ENCODE assay signal across 1 cellular context in the genomic region with DNA sequence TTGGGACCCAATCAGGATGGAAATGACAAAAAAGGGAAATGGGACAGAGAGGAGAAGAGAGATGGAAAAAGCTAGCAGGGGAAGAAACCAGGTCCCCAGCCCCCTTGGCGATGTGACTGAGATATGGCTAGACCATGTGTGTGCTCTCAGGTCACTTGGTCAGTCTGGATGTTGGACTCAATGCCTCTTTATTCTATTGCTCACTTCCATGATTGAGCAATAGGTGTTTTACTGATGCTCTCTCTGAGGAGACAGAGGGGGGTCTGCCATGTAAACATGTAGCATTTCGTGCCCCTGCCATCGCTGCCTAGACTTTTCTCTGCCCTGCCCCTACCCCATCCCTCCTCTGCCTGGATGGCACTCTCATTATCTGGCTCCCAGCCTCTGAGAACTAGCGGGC.
TF ChIP-seq lines count a peak whose summit lies in the region.

No MANE protein-coding gene starts in this region.

TF ChIP-seq in GM12878, 131 proteins besides CTCF, POLR2A, EP300 and RAD21 (continued from another document):
- TF ChIP-seq, protein P1, sequence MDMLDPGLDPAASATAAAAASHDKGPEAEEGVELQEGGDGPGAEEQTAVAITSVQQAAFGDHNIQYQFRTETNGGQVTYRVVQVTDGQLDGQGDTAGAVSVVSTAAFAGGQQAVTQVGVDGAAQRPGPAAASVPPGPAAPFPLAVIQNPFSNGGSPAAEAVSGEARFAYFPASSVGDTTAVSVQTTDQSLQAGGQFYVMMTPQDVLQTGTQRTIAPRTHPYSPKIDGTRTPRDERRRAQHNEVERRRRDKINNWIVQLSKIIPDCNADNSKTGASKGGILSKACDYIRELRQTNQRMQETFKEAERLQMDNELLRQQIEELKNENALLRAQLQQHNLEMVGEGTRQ (IDR thresholded peaks at IDR 0.05; ENCODE audit: borderline replicate concordance, low read depth, low read length), result no peak
- TF ChIP-seq ZZZ3 (IDR thresholded peaks at IDR 0.05; ENCODE audit: control insufficient read depth, insufficient read length, low read depth) (no peak), IKZF1 (conservative IDR thresholded peaks at IDR 0.05) (no peak)
